ENCODE assay signal across 1 cellular context in genomic region chr20:62616728-62617621, GRCh38.
A peak's percentile ranks its signal among the peaks of the same experiment; 100 is the strongest.
TF ChIP-seq lines count a peak whose summit lies in the region.

No MANE protein-coding gene starts in this region.

TF ChIP-seq in HepG2, 621 proteins besides CTCF, POLR2A, EP300 and RAD21 (continued from another document and continues in another):
- no peak for TF ChIP-seq ZBTB4 (CRISPR knock-in tag; IDR thresholded peaks at IDR 0.05; ENCODE audit: borderline replicate concordance)
- TF ChIP-seq HNRNPLL (IDR thresholded peaks at IDR 0.05; ENCODE audit: low read depth, low read length, poor library complexity, severe bottlenecking) = peak; percentile 59
- no peak for TF ChIP-seq HNF4G (IDR thresholded peaks at IDR 0.05; ENCODE audit: borderline replicate concordance, low read depth, low read length)
- TF ChIP-seq HNF4G (CRISPR knock-in tag; IDR thresholded peaks at IDR 0.05; ENCODE audit: borderline replicate concordance, low read depth) = peak; percentile 25; the same call in 1 of the 2 replicates
- no peak for TF ChIP-seq ZNF790 (CRISPR knock-in tag; IDR thresholded peaks at IDR 0.05; ENCODE audit: borderline replicate concordance)
- peak; percentile 85; the same call in 1 of the 2 replicates for TF ChIP-seq ZSCAN31 (CRISPR knock-in tag; IDR thresholded peaks at IDR 0.05; ENCODE audit: low read depth)
- TF ChIP-seq ZNF563 (CRISPR knock-in tag; IDR thresholded peaks at IDR 0.05) = 0 out of 2 replicates have a peak, but pooled peaks have one; percentile 31
- no peak for TF ChIP-seq ATF3 (CRISPR knock-in tag; IDR thresholded peaks at IDR 0.05)
- no peak for TF ChIP-seq ZBTB49 (CRISPR knock-in tag; IDR thresholded peaks at IDR 0.05; ENCODE audit: borderline replicate concordance)
- TF ChIP-seq ZNF816 (CRISPR knock-in tag; IDR thresholded peaks at IDR 0.05; ENCODE audit: borderline replicate concordance) = no peak
- no peak for TF ChIP-seq ATF7-NPFF (CRISPR knock-in tag; IDR thresholded peaks at IDR 0.05; ENCODE audit: low read depth)
- TF ChIP-seq ZNF558 (CRISPR knock-in tag; IDR thresholded peaks at IDR 0.05; ENCODE audit: borderline replicate concordance) = no peak
- no peak; the same call in 1 of the 2 replicates for TF ChIP-seq CAMTA2 (CRISPR knock-in tag; IDR thresholded peaks at IDR 0.05; ENCODE audit: borderline replicate concordance)
- no peak for TF ChIP-seq ZNF674 (CRISPR knock-in tag; IDR thresholded peaks at IDR 0.05; ENCODE audit: low read depth)
- TF ChIP-seq TBP (CRISPR knock-in tag; IDR thresholded peaks at IDR 0.05) = peak; percentile 31; the same call in 1 of the 2 replicates
- TF ChIP-seq JARID2 (CRISPR knock-in tag; IDR thresholded peaks at IDR 0.05; ENCODE audit: insufficient replicate concordance) = peak; percentile 73
- no peak for TF ChIP-seq IKZF1 (IDR thresholded peaks at IDR 0.05)
- TF ChIP-seq MAX (IDR thresholded peaks at IDR 0.05) = peak; percentile 21; the same call in 1 of the 2 replicates
- no peak for TF ChIP-seq NR2C2 (CRISPR knock-in tag; IDR thresholded peaks at IDR 0.05; ENCODE audit: borderline replicate concordance)
- TF ChIP-seq TBX2 (CRISPR knock-in tag; IDR thresholded peaks at IDR 0.05; ENCODE audit: borderline replicate concordance) = peak; percentile 80
- TF ChIP-seq ZBTB44 (CRISPR knock-in tag; IDR thresholded peaks at IDR 0.05) = 0 out of 2 replicates have a peak, but pooled peaks have one; percentile 71
- no peak; the same call in 1 of the 2 replicates for TF ChIP-seq THAP11 (CRISPR knock-in tag; IDR thresholded peaks at IDR 0.05)
- peak; percentile 54; the same call in 1 of the 2 replicates for TF ChIP-seq GMEB1 (CRISPR knock-in tag; IDR thresholded peaks at IDR 0.05; ENCODE audit: borderline replicate concordance)
- peak; percentile 95 for TF ChIP-seq IKZF5 (CRISPR knock-in tag; IDR thresholded peaks at IDR 0.05)
- no peak for TF ChIP-seq SRF (IDR thresholded peaks at IDR 0.05; ENCODE audit: low read depth, low read length)
- peak; percentile 19; the same call in 1 of the 2 replicates for TF ChIP-seq FOXC1 (CRISPR knock-in tag; IDR thresholded peaks at IDR 0.05; ENCODE audit: borderline replicate concordance)
- no peak for TF ChIP-seq AFF4 (CRISPR knock-in tag; IDR thresholded peaks at IDR 0.05)
- TF ChIP-seq KDM3A (CRISPR knock-in tag; IDR thresholded peaks at IDR 0.05; ENCODE audit: low read depth) = peak; percentile 93
- no peak for TF ChIP-seq CERS6 (CRISPR knock-in tag; IDR thresholded peaks at IDR 0.05)
- TF ChIP-seq HOXA3 (CRISPR knock-in tag; IDR thresholded peaks at IDR 0.05) = peak; percentile 67
- no peak for TF ChIP-seq MED13 (CRISPR knock-in tag; IDR thresholded peaks at IDR 0.05)
- TF ChIP-seq ZMYM2 (CRISPR knock-in tag; IDR thresholded peaks at IDR 0.05) = no peak
- no peak for TF ChIP-seq PCBP2 (optimal IDR thresholded peaks at IDR 0.05; ENCODE audit: low read depth, low read length, poor library complexity, severe bottlenecking)
- TF ChIP-seq TRIM24 (CRISPR knock-in tag; IDR thresholded peaks at IDR 0.05) = no peak
- TF ChIP-seq TCF7 (IDR thresholded peaks at IDR 0.05; ENCODE audit: low read depth) = no peak
- TF ChIP-seq ZNF577 (CRISPR knock-in tag; IDR thresholded peaks at IDR 0.05; ENCODE audit: borderline replicate concordance, low read depth) = no peak
- TF ChIP-seq ZNF367 (CRISPR knock-in tag; IDR thresholded peaks at IDR 0.05; ENCODE audit: borderline replicate concordance) = no peak
- TF ChIP-seq ZNF138 (CRISPR knock-in tag; IDR thresholded peaks at IDR 0.05; ENCODE audit: low read depth) = no peak
- no peak for TF ChIP-seq POLR2G (IDR thresholded peaks at IDR 0.05; ENCODE audit: low read depth, low read length)
- TF ChIP-seq ZNF431 (CRISPR knock-in tag; IDR thresholded peaks at IDR 0.05; ENCODE audit: borderline replicate concordance, low read depth) = no peak
- no peak; the same call in 1 of the 2 replicates for TF ChIP-seq DNMT1 (CRISPR knock-in tag; IDR thresholded peaks at IDR 0.05)
- peak; percentile 78 for TF ChIP-seq RBM39 (IDR thresholded peaks at IDR 0.05; ENCODE audit: low read depth, low read length, poor library complexity, severe bottlenecking)
- no peak for TF ChIP-seq ZBTB20 (CRISPR knock-in tag; IDR thresholded peaks at IDR 0.05; ENCODE audit: borderline replicate concordance, low read depth)
- TF ChIP-seq ZNF317 (CRISPR knock-in tag; IDR thresholded peaks at IDR 0.05) = peak; percentile 87
- peak; percentile 52 for TF ChIP-seq ZEB1 (IDR thresholded peaks at IDR 0.05; ENCODE audit: insufficient replicate concordance, low read depth)
- no peak for TF ChIP-seq FUBP1 (CRISPR knock-in tag; IDR thresholded peaks at IDR 0.05; ENCODE audit: borderline replicate concordance)
- TF ChIP-seq ZMYM4 (CRISPR knock-in tag; IDR thresholded peaks at IDR 0.05) = peak; percentile 35; the same call in 1 of the 2 replicates
- peak; percentile 42 for TF ChIP-seq MED8 (CRISPR knock-in tag; IDR thresholded peaks at IDR 0.05; ENCODE audit: insufficient replicate concordance)
- TF ChIP-seq ZNF670 (CRISPR knock-in tag; IDR thresholded peaks at IDR 0.05; ENCODE audit: borderline replicate concordance) = no peak
